ENCODE assay signal across 8 cellular contexts in the genomic region with DNA sequence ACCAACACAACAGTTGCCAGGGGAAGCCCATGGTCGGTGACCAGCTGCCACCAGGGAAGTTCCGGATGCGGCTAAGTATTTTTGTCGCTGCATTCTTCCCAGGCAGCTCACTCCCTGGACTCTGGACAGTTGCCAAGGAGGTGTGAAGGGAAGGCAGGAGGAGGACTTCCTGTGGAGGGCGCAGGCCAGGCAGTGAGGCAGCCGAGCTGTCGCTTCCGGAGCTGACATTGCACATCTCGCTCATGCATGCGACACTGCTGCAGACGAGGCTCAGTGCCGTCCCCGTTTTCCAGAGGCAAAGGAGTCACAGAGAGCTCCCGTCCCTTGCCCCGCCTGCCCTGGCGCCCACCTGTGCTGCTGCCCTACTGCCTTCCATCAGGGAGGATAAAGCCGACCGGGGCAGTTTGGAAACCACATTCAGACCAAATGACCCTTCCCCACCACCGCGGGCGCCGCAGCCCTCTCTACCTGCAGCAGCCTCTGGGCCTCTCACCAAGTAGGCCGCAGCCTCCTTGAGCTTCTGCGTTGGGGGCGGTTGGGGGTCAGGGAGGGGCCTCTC.
A peak's percentile ranks its signal among the peaks of the same experiment; 100 is the strongest.
DNase-seq lines count a peak whose midpoint lies in the region; ATAC-seq and TF ChIP-seq lines count a peak whose summit lies in the region.

No MANE protein-coding gene starts in this region.

- peak overlapping the region; percentile 44; the same call in 1 of the 2 replicates for H3K27ac ChIP-seq in Panc1 (ENCODE audit: low read length)
- no peak overlapping the region for H3K27ac ChIP-seq in fibroblast of lung (ENCODE audit: insufficient read depth, low read length)

- H4K20me1 ChIP-seq in fibroblast of lung (ENCODE audit: control insufficient read depth, extremely low read depth, insufficient read depth, low read length) = no peaks in the 10 kb centered on the region

- CTCF ChIA-PET in Panc1 (lab: Charles Lee) = no interaction called here

- no peaks in the 10 kb centered on the region for H3K79me2 ChIP-seq in fibroblast of lung (ENCODE audit: control insufficient read depth, insufficient read depth, low read length)

- no peak overlapping the region for H3K4me3 ChIP-seq in Panc1 (ENCODE audit: low read depth in 2 of 2, low read length in 2 of 2)
- no peak overlapping the region for H3K4me3 ChIP-seq in fibroblast of lung (replicated peaks in 1 of 4; ENCODE audit: control extremely low read depth in 1 of 4, insufficient read depth in 1 of 4, low read depth in 3 of 4, low read length in 4 of 4)

- no peak overlapping the region for H2AFZ ChIP-seq in fibroblast of lung (ENCODE audit: low read length)

- in situ Hi-C loops in Panc1 (cut with HindIII; ENCODE audit: low pct_unique_long_range_greater_than_20kb, low sequenced_read_pairs) = no loop called here

- POLR2A ChIA-PET in Panc1 (lab: Charles Lee) = no interaction called here

- peak; percentile 50; the same call in 1 of the 2 replicates for ATAC-seq in Panc1
- ATAC-seq in sciatic nerve = peak; percentile 32
- no peak for ATAC-seq in GM19397 (IDR thresholded peaks at IDR 0.05; ENCODE audit: unreplicated experiment)
- ATAC-seq in HG03442 (IDR thresholded peaks at IDR 0.05; ENCODE audit: unreplicated experiment) = no peak
- no peak for ATAC-seq in HG03039 (IDR thresholded peaks at IDR 0.05; ENCODE audit: unreplicated experiment)

- no peak overlapping the region for H3K9ac ChIP-seq in fibroblast of lung (ENCODE audit: insufficient read depth, low read length)

- intact Hi-C loops in Panc1 (cut with micrococcal nuclease; ENCODE audit: unreplicated experiment) = no loop called here
- intact Hi-C loops in sciatic nerve (cut with DNase I) = no loop called here

- DNase-seq in NCI-H524 (lab: John Stamatoyannopoulos, UW) (peak; percentile 36 to 44), NCI-H524 treated with DMSO at 0.1 percent for 48 hours (lab: John Stamatoyannopoulos, UW) (no peak), Panc1 (ENCODE audit: low read depth, low spot score) (no peak), fibroblast of lung (ENCODE audit: low read depth in 2 of 2) (peak; percentile 29 to 74), sciatic nerve (ENCODE audit: low spot score) (peak; percentile 64)

- no peaks in the 10 kb centered on the region for H3K9me3 ChIP-seq in Panc1 (ENCODE audit: control insufficient read depth, insufficient read depth, low read depth, low read length)
- H3K9me3 ChIP-seq in fibroblast of lung (ENCODE audit: control insufficient read depth, insufficient read depth, low read depth, low read length) = no peaks in the 10 kb centered on the region

- no TSS peak for BruUV-seq in Panc1 (replicated peaks; lab: Mats Ljungman, UMichigan)

- H3K4me2 ChIP-seq in fibroblast of lung (ENCODE audit: extremely low read depth, insufficient read depth, low read length) = no peak overlapping the region

- H3K36me3 ChIP-seq in Panc1 (ENCODE audit: control insufficient read depth, insufficient read depth, low read length) (no peaks in the 10 kb centered on the region), fibroblast of lung (ENCODE audit: control insufficient read depth, insufficient read depth, low read length) (no peaks in the 10 kb centered on the region)

- peaks cover 27% of the 10 kb centered on the region for H3K4me1 ChIP-seq in Panc1 (ENCODE audit: control insufficient read depth, insufficient read depth, low read length)
- peaks cover 6% of the 10 kb centered on the region for H3K4me1 ChIP-seq in fibroblast of lung (ENCODE audit: control insufficient read depth, extremely low read depth, insufficient read depth, low read length)

- TF ChIP-seq CTCF in Panc1 (IDR thresholded peaks at IDR 0.05) (no peak), fibroblast of lung (conservative IDR thresholded peaks at IDR 0.05 in 1 of 2, IDR thresholded peaks at IDR 0.05 in 1 of 2; ENCODE audit: low read depth in 1 of 2, low read length in 2 of 2) (no peak)

- H3K27me3 ChIP-seq in Panc1 (ENCODE audit: control insufficient read depth, insufficient read depth, low read length) (no peaks in the 10 kb centered on the region), fibroblast of lung (ENCODE audit: control insufficient read depth, insufficient read depth, low read length) (peaks cover 6% of the 10 kb centered on the region)

Comparison
In these comparisons a context has a peak if more than half of its experiments do, and no peak if none do; other contexts are left out.
1. DNase-seq: peak in NCI-H524 (2 of 2), fibroblast of lung (2 of 2) and sciatic nerve (single experiment); none in NCI-H524 treated with DMSO at 0.1 percent for 48 hours (single experiment) and Panc1 (single experiment).
2. ATAC-seq: peak in Panc1 (single experiment) and sciatic nerve (single experiment); none in GM19397 (single experiment), HG03442 (single experiment) and HG03039 (single experiment).